9 cellular contexts compared by ENCODE assay signal in the genomic region with DNA sequence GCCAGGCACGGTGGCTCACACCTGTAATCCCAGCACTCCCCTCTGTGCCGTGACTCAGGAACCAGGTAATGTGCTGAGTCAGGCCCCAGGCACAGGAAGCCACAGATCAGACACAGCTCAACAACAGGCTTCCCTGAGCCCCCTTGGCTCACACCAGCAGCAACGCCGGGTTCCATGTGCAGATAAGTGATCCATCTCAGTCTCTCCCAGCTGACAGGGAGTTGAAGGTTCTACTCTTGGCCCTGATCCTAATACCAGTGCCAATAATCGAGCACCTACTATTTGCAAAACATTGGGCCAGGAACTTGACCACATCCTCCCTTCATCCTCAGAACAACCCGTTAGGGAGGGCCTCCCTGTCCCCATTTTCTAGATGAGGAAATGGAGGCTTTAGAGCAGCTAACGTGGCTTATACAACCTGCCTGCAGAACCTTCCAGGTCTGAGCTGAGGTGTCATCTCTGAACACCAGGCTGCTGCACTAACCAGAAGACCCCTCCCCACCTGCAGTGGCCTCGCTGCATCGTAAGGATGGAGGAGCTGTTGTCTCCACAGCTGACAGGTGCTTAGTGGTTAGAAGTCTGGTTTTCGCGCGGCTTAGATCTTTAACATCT.
DNase-seq lines count a peak whose midpoint lies in the region; ATAC-seq and TF ChIP-seq lines count a peak whose summit lies in the region.
"Had no signal": no experiment of that assay in that cellular context is flagged by ENCODE, and none has a peak within 500 bp of the region (broad histone marks: within the 10 kb centered on the region; RNA-seq: fewer than 3 reads in every experiment).

No MANE protein-coding gene starts in this region.

- POLR2A ChIA-PET in RWPE1 (lab: Yijun Ruan, JAX; ENCODE audit: low non-redundant PET), result interaction anchor here (0.7 kb wide), 1 partner anchor 27 kb away, joined by 3 read pairs; no protein-coding TSS in a partner anchor

- no peaks in the 10 kb centered on the region for H3K36me3 ChIP-seq in tibial artery

- H3K9me3 ChIP-seq in tibial artery, result no peaks in the 10 kb centered on the region

- H3K4me1 ChIP-seq in tibial artery, result no peaks in the 10 kb centered on the region

- intact Hi-C loops in Right ventricle myocardium inferior (cut with DNase I), result no loop called here
- intact Hi-C loops in tibial artery (cut with DNase I; ENCODE audit: low total_unique reads), result no loop called here

- H3K36me3 Mint-ChIP-seq in activated naive CD8-positive, alpha-beta T cell treated with anti-CD3 and anti-CD28 coated beads for 36 hours, result no peaks in the 10 kb centered on the region
- H3K36me3 Mint-ChIP-seq in stimulated activated effector memory CD8-positive, alpha-beta T cell treated with anti-CD3 and anti-CD28 coated beads, Interleukin-12 subunit alpha, Interleukin-12 subunit beta, amount 100 ng/mL, for 72 hours, result peaks cover 9% of the 10 kb centered on the region

- peak overlapping the region; percentile 20 for H3K27ac Mint-ChIP-seq in activated naive CD8-positive, alpha-beta T cell treated with anti-CD3 and anti-CD28 coated beads for 36 hours
- peak overlapping the region; percentile 92 for H3K27ac Mint-ChIP-seq in stimulated activated effector memory CD8-positive, alpha-beta T cell treated with anti-CD3 and anti-CD28 coated beads, Interleukin-12 subunit alpha, Interleukin-12 subunit beta, amount 100 ng/mL, for 72 hours
- H3K27ac Mint-ChIP-seq: brain had no signal

- peaks cover 55% of the 10 kb centered on the region for H3K4me1 Mint-ChIP-seq in activated naive CD8-positive, alpha-beta T cell treated with anti-CD3 and anti-CD28 coated beads for 36 hours
- H3K4me1 Mint-ChIP-seq in stimulated activated effector memory CD8-positive, alpha-beta T cell treated with anti-CD3 and anti-CD28 coated beads, Interleukin-12 subunit alpha, Interleukin-12 subunit beta, amount 100 ng/mL, for 72 hours, result peaks cover 57% of the 10 kb centered on the region

- peak overlapping the region; percentile 42 for H3K4me3 Mint-ChIP-seq in activated naive CD8-positive, alpha-beta T cell treated with anti-CD3 and anti-CD28 coated beads for 36 hours
- H3K4me3 Mint-ChIP-seq in stimulated activated effector memory CD8-positive, alpha-beta T cell treated with anti-CD3 and anti-CD28 coated beads, Interleukin-12 subunit alpha, Interleukin-12 subunit beta, amount 100 ng/mL, for 72 hours, result peak overlapping the region; percentile 58
- H3K4me3 Mint-ChIP-seq: brain had no signal

- TF ChIP-seq CTCF in RWPE1 (conservative IDR thresholded peaks at IDR 0.05; ENCODE audit: low read depth), result no peak
- TF ChIP-seq CTCF in tibial artery (IDR thresholded peaks at IDR 0.05), result no peak

- no peak overlapping the region for H3K4me3 ChIP-seq in tibial artery

- H3K27me3 Mint-ChIP-seq in activated naive CD8-positive, alpha-beta T cell treated with anti-CD3 and anti-CD28 coated beads for 36 hours, result no peaks in the 10 kb centered on the region
- H3K27me3 Mint-ChIP-seq: brain had no signal

- CTCF ChIA-PET in RWPE1 (lab: Yijun Ruan, JAX), result no interaction called here

- no peaks in the 10 kb centered on the region for H3K27me3 ChIP-seq in tibial artery

- DNase-seq in RWPE1 (ENCODE audit: low spot score) (peak; percentile 47), NCI-H1105 treated with DMSO at 0.1 percent for 48 hours (lab: John Stamatoyannopoulos, UW) (no peak), Right ventricle myocardium inferior (ENCODE audit: missing footprints) (no peak), tibial artery (no peak), superior temporal gyrus (ENCODE audit: extremely low spot score) (no peak)
- DNase-seq in activated naive CD8-positive, alpha-beta T cell treated with anti-CD3 and anti-CD28 coated beads for 36 hours, result peak; percentile 61
- peak in 1 of 2 donors; percentile 79 for DNase-seq in stimulated activated effector memory CD8-positive, alpha-beta T cell treated with anti-CD3 and anti-CD28 coated beads, Interleukin-12 subunit alpha, Interleukin-12 subunit beta, amount 100 ng/mL, for 72 hours (ENCODE audit: low spot score in 2 of 2)

- peaks cover 2% of the 10 kb centered on the region for H3K9me3 Mint-ChIP-seq in activated naive CD8-positive, alpha-beta T cell treated with anti-CD3 and anti-CD28 coated beads for 36 hours
- no peaks in the 10 kb centered on the region for H3K9me3 Mint-ChIP-seq in stimulated activated effector memory CD8-positive, alpha-beta T cell treated with anti-CD3 and anti-CD28 coated beads, Interleukin-12 subunit alpha, Interleukin-12 subunit beta, amount 100 ng/mL, for 72 hours
- H3K9me3 Mint-ChIP-seq: brain had no signal

- H3K27ac ChIP-seq in RWPE1 (no peak overlapping the region), tibial artery (no peak overlapping the region)

- peak; percentile 45 for ATAC-seq in GM21390 (IDR thresholded peaks at IDR 0.05; ENCODE audit: unreplicated experiment)
- ATAC-seq in stimulated activated effector memory CD8-positive, alpha-beta T cell treated with anti-CD3 and anti-CD28 coated beads, Interleukin-12 subunit alpha, Interleukin-12 subunit beta, amount 100 ng/mL, for 72 hours, result peak; percentile 81
- no peak for ATAC-seq in Right ventricle myocardium inferior

Comparison
In these comparisons a context has a peak if more than half of its experiments do, and no peak if none do; other contexts are left out.
1. DNase-seq: peak in RWPE1 (single experiment) and activated naive CD8-positive, alpha-beta T cell treated with anti-CD3 and anti-CD28 coated beads for 36 hours (single experiment); none in NCI-H1105 treated with DMSO at 0.1 percent for 48 hours (single experiment), Right ventricle myocardium inferior (single experiment), tibial artery (0 of 2) and superior temporal gyrus (single experiment).